Comparison of ENCODE assay signal across 8 cellular contexts in genomic region chr12:47885012-47885501, GRCh38. TPM values are rescaled to one million over a fixed set of nuclear protein-coding genes. Genes with fewer than 3 reads are reported as not detected.
DNase-seq lines count a peak whose midpoint lies in the region; ATAC-seq and TF ChIP-seq lines count a peak whose summit lies in the region.

No MANE protein-coding gene starts in this region.

- 77% methylated on average over 9 of the region's 10 CpGs for WGBS in suprapubic skin
- WGBS in spleen, 5 donors, result 43 to 60% (median 52%) methylated on average over 8 to 10 of the region's 10 CpGs

- H3K36me3 ChIP-seq in suprapubic skin (no peaks in the 10 kb centered on the region), spleen (no peaks in the 10 kb centered on the region)

- intact Hi-C loops in spleen (cut with DNase I; ENCODE audit: low total_unique reads), result no loop called here

- ATAC-seq in GM18502 (IDR thresholded peaks at IDR 0.05; ENCODE audit: poor library complexity, unreplicated experiment) (peak; percentile 38), HG02852 (IDR thresholded peaks at IDR 0.05; ENCODE audit: unreplicated experiment) (peak; percentile 57), SK-N-SH treated with all-trans-retinoic acid at 6 μM for 48 hours (no peak)

- no peaks in the 10 kb centered on the region for H3K9me3 ChIP-seq in suprapubic skin
- no peaks in the 10 kb centered on the region for H3K9me3 ChIP-seq in spleen

- no peaks in the 10 kb centered on the region for H3K27me3 ChIP-seq in suprapubic skin
- H3K27me3 ChIP-seq in spleen (replicated peaks in 1 of 7), result peaks cover 0 to 13% (median 0%) of the 10 kb centered on the region in 7 donors

- peak; percentile 50 to 78 for DNase-seq in activated CD4-positive, alpha-beta T cell treated with anti-CD3 and anti-CD28 coated beads, Interleukin-2, amount 50 U/mL, for 24 hours (ENCODE audit: low read depth in 1 of 2, low spot score in 1 of 2)
- peak; percentile 46 to 84 for DNase-seq in stimulated activated CD4-positive, alpha-beta T cell treated with anti-CD3 and anti-CD28 coated beads, Interleukin-12 subunit alpha, Interleukin-12 subunit beta, amount 100 ng/mL, for 24 hours (ENCODE audit: low read depth in 2 of 2)
- DNase-seq in NCI-H2171 (lab: John Stamatoyannopoulos, UW) (no peak), suprapubic skin (ENCODE audit: low spot score in 2 of 2) (no peak), spleen (no peak)

- TF ChIP-seq CTCF in suprapubic skin (IDR thresholded peaks at IDR 0.05), result no peak
- no peak for TF ChIP-seq CTCF in spleen (IDR thresholded peaks at IDR 0.05 in 8 of 11, conservative IDR thresholded peaks at IDR 0.05 in 3 of 11)

- no peak for TF ChIP-seq EP300 in suprapubic skin (IDR thresholded peaks at IDR 0.05)

- H3K4me1 ChIP-seq in suprapubic skin (peaks cover 52% of the 10 kb centered on the region), spleen (peaks cover 13 to 71% (median 48%) of the 10 kb centered on the region in 6 donors)

- H3K27ac ChIP-seq in suprapubic skin (no peak overlapping the region), spleen (peak overlapping the region in 1 of 8 donors; percentile 63)

- H3K4me3 ChIP-seq in suprapubic skin, result no peak overlapping the region
- no peak overlapping the region for H3K4me3 ChIP-seq in spleen

- TF ChIP-seq POLR2A in suprapubic skin (IDR thresholded peaks at IDR 0.05) (no peak), spleen (IDR thresholded peaks at IDR 0.05) (no peak)

TF ChIP-seq in SK-N-SH treated with all-trans-retinoic acid at 6 μM for 48 hours, 23 proteins besides CTCF, POLR2A, EP300 and RAD21:
- TF ChIP-seq BACH2 (CRISPR knock-in tag; IDR thresholded peaks at IDR 0.05; ENCODE audit: borderline replicate concordance), result no peak
- TF ChIP-seq ISL1 (CRISPR knock-in tag; IDR thresholded peaks at IDR 0.05), result no peak
- TF ChIP-seq ZNF70 (CRISPR knock-in tag; IDR thresholded peaks at IDR 0.05), result no peak
- TF ChIP-seq ZNF565 (CRISPR knock-in tag; conservative IDR thresholded peaks at IDR 0.05; ENCODE audit: low read depth), result no peak
TF ChIP-seq in SK-N-SH treated with all-trans-retinoic acid at 6 μM for 48 hours: peak in this region for 0.

RNA-seq across cellular contexts. Expression of gene VDR, which starts 19.7 kb away (rescaled TPM):
- total RNA-seq in suprapubic skin (10 to 100 TPM; 36.7 to 47.9 (median 41.2) TPM), spleen (10 to 100 TPM in 1 of 7 donors, 1 to 10 TPM in 6; 5.5 to 10.5 (median 6.4) TPM)
- polyA plus RNA-seq in spleen, result under 1 TPM; 0.70 to 0.89 (median 0.83) TPM

Comparison
In these comparisons a context has a peak if more than half of its experiments do, and no peak if none do; other contexts are left out.
1. DNase-seq: peak in activated CD4-positive, alpha-beta T cell treated with anti-CD3 and anti-CD28 coated beads, Interleukin-2, amount 50 U/mL, for 24 hours (2 of 2) and stimulated activated CD4-positive, alpha-beta T cell treated with anti-CD3 and anti-CD28 coated beads, Interleukin-12 subunit alpha, Interleukin-12 subunit beta, amount 100 ng/mL, for 24 hours (2 of 2); none in NCI-H2171 (single experiment), suprapubic skin (0 of 2) and spleen (single experiment).